8 cellular contexts compared by ENCODE assay signal in genomic region chr19:15123900-15124299, GRCh38. TPM values are rescaled to one million over a fixed set of nuclear protein-coding genes. Genes with fewer than 3 reads are reported as not detected.
DNase-seq lines count a peak whose midpoint lies in the region; ATAC-seq and TF ChIP-seq lines count a peak whose summit lies in the region.

No MANE protein-coding gene starts in this region.

- H3K4me1 ChIP-seq in smooth muscle cell (ENCODE audit: low read depth), result peaks cover 7% of the 10 kb centered on the region

- no peaks in the 10 kb centered on the region for H4K20me1 ChIP-seq in smooth muscle cell (ENCODE audit: low read depth)

- H3K36me3 ChIP-seq in smooth muscle cell (ENCODE audit: low read depth), result no peaks in the 10 kb centered on the region

- H3F3A ChIP-seq in smooth muscle cell (ENCODE audit: low read depth), result no peaks in the 10 kb centered on the region

- DNase-seq in T-helper 2 cell treated with Interferon-gamma antibody and Interleukin-4, amounts not matched to agents 5 μg/mL and 100 μg/mL, for 36 hours (ENCODE audit: low spot score), result no peak
- DNase-seq in T-helper 2 cell (no peak), hypothalamus (lab: John Stamatoyannopoulos, UW) (peak in 45 of 51 donors; percentile 8 to 81 (median 52)), smooth muscle cell (lab: John Stamatoyannopoulos, UW; ENCODE audit: unreplicated experiment) (no peak)

- peaks cover 19% of the 10 kb centered on the region for H3K79me2 ChIP-seq in smooth muscle cell (ENCODE audit: low read depth)

- H3K4me2 ChIP-seq in smooth muscle cell, result peak overlapping the region; percentile 88

- no peaks in the 10 kb centered on the region for H3K9me3 Mint-ChIP-seq in T-helper 2 cell treated with Interferon-gamma antibody and Interleukin-4, amounts not matched to agents 5 μg/mL and 100 μg/mL, for 36 hours
- H3K9me3 Mint-ChIP-seq in activated naive CD8-positive, alpha-beta T cell (ENCODE audit: low read depth), result no peaks in the 10 kb centered on the region

- H3K27me3 Mint-ChIP-seq in T-helper 2 cell treated with Interferon-gamma antibody and Interleukin-4, amounts not matched to agents 5 μg/mL and 100 μg/mL, for 36 hours (ENCODE audit: low read depth), result no peaks in the 10 kb centered on the region
- no peaks in the 10 kb centered on the region for H3K27me3 Mint-ChIP-seq in activated naive CD8-positive, alpha-beta T cell

- no peak overlapping the region for H2AFZ ChIP-seq in smooth muscle cell (ENCODE audit: low read depth)

- H3K27ac ChIP-seq in smooth muscle cell (ENCODE audit: low read depth), result peak overlapping the region; percentile 21

- ATAC-seq in GM21737 (IDR thresholded peaks at IDR 0.05; ENCODE audit: unreplicated experiment), result no peak
- no peak for ATAC-seq in GM21360 (IDR thresholded peaks at IDR 0.05; ENCODE audit: unreplicated experiment)
- ATAC-seq in HG02938 (IDR thresholded peaks at IDR 0.05; ENCODE audit: unreplicated experiment), result no peak

- peak overlapping the region; percentile 98 for H3K27ac Mint-ChIP-seq in T-helper 2 cell treated with Interferon-gamma antibody and Interleukin-4, amounts not matched to agents 5 μg/mL and 100 μg/mL, for 36 hours
- H3K27ac Mint-ChIP-seq in activated naive CD8-positive, alpha-beta T cell, result peak overlapping the region; percentile 99

- peak overlapping the region; percentile 62 for H3K4me3 ChIP-seq in smooth muscle cell

- H3K9ac ChIP-seq in smooth muscle cell (ENCODE audit: low read depth), result no peak overlapping the region

- 86% methylated on average over 5 of the region's 5 CpGs for WGBS in smooth muscle cell (ENCODE audit: low lambda C conversion rate)

- H3K4me1 Mint-ChIP-seq in T-helper 2 cell treated with Interferon-gamma antibody and Interleukin-4, amounts not matched to agents 5 μg/mL and 100 μg/mL, for 36 hours (ENCODE audit: low read depth), result peaks cover 13% of the 10 kb centered on the region
- peaks cover 16% of the 10 kb centered on the region for H3K4me1 Mint-ChIP-seq in activated naive CD8-positive, alpha-beta T cell (ENCODE audit: low read depth)

- no peaks in the 10 kb centered on the region for H3K27me3 ChIP-seq in smooth muscle cell (ENCODE audit: low read depth)

- no peaks in the 10 kb centered on the region for H3K9me3 ChIP-seq in smooth muscle cell (replicated peaks; ENCODE audit: low read depth)

- no peak for TF ChIP-seq CTCF in smooth muscle cell (IDR thresholded peaks at IDR 0.05; ENCODE audit: borderline replicate concordance, insufficient read depth, poor library complexity, severe bottlenecking)

- H3K4me3 Mint-ChIP-seq in T-helper 2 cell treated with Interferon-gamma antibody and Interleukin-4, amounts not matched to agents 5 μg/mL and 100 μg/mL, for 36 hours, result peak overlapping the region; percentile 97
- peak overlapping the region; percentile 99 for H3K4me3 Mint-ChIP-seq in activated naive CD8-positive, alpha-beta T cell

- H3K36me3 Mint-ChIP-seq in T-helper 2 cell treated with Interferon-gamma antibody and Interleukin-4, amounts not matched to agents 5 μg/mL and 100 μg/mL, for 36 hours (ENCODE audit: low read depth), result peaks cover 33% of the 10 kb centered on the region
- peaks cover 5% of the 10 kb centered on the region for H3K36me3 Mint-ChIP-seq in activated naive CD8-positive, alpha-beta T cell

RNA-seq across cellular contexts. Expression of gene SYDE1, which starts 16.7 kb away (rescaled TPM):
- total RNA-seq in smooth muscle cell, result 27.6 and 39.3 TPM in 2 replicates
- 42.2 and 51.6 TPM in 2 replicates for polyA plus RNA-seq in smooth muscle cell

RNA-seq across cellular contexts. Expression of gene OR1I1, which starts 41.9 kb away (rescaled TPM):
- not detected in 2 replicates for total RNA-seq in smooth muscle cell
- polyA plus RNA-seq in smooth muscle cell, result not detected in 2 replicates

Comparison
In these comparisons a context has a peak if more than half of its experiments do, and no peak if none do; other contexts are left out.
1. DNase-seq: peak in hypothalamus (45 of 51); none in T-helper 2 cell treated with Interferon-gamma antibody and Interleukin-4, amounts not matched to agents 5 μg/mL and 100 μg/mL, for 36 hours (single experiment), T-helper 2 cell (0 of 5) and smooth muscle cell (single experiment).